Comparison of ENCODE assay signal across 1 cellular context in genomic region chr6:30541515-30542403, GRCh38.
TF ChIP-seq lines count a peak whose summit lies in the region.

No MANE protein-coding gene starts in this region.

TF ChIP-seq in K562, 482 proteins besides CTCF, POLR2A, EP300 and RAD21 (continued from another document and continues in another):
- TF ChIP-seq, protein P1, sequence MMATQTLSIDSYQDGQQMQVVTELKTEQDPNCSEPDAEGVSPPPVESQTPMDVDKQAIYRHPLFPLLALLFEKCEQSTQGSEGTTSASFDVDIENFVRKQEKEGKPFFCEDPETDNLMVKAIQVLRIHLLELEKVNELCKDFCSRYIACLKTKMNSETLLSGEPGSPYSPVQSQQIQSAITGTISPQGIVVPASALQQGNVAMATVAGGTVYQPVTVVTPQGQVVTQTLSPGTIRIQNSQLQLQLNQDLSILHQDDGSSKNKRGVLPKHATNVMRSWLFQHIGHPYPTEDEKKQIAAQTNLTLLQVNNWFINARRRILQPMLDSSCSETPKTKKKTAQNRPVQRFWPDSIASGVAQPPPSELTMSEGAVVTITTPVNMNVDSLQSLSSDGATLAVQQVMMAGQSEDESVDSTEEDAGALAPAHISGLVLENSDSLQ (IDR thresholded peaks at IDR 0.05): no peak; the same call in 1 of the 2 replicates
- TF ChIP-seq, protein P2, sequence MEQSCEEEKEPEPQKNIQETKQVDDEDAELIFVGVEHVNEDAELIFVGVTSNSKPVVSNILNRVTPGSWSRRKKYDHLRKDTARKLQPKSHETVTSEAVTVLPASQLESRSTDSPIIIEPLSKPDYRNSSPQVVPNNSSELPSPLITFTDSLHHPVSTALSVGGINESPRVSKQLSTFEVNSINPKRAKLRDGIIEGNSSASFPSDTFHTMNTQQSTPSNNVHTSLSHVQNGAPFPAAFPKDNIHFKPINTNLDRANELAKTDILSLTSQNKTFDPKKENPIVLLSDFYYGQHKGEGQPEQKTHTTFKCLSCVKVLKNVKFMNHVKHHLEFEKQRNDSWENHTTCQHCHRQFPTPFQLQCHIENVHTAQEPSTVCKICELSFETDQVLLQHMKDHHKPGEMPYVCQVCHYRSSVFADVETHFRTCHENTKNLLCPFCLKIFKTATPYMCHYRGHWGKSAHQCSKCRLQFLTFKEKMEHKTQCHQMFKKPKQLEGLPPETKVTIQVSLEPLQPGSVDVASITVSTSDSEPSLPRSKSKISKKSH (CRISPR knock-in tag; IDR thresholded peaks at IDR 0.05): no peak
- TF ChIP-seq ELF2 (CRISPR knock-in tag; IDR thresholded peaks at IDR 0.05): no peak
- 0 out of 4 replicates have a peak, but pooled peaks of 1 of the 2 experiments have one; percentile 51 for TF ChIP-seq ZNF639 (CRISPR knock-in tag; conservative IDR thresholded peaks at IDR 0.05 in 1 of 2, IDR thresholded peaks at IDR 0.05 in 1 of 2)
- no peak for TF ChIP-seq MAFF (IDR thresholded peaks at IDR 0.05; ENCODE audit: low read length)
- no peak for TF ChIP-seq TAF7 (tag; IDR thresholded peaks at IDR 0.05)
- TF ChIP-seq FOXJ3 (CRISPR knock-in tag; IDR thresholded peaks at IDR 0.05): no peak
- TF ChIP-seq ZNF133 (CRISPR knock-in tag; IDR thresholded peaks at IDR 0.05): no peak
- TF ChIP-seq ZSCAN29 (IDR thresholded peaks at IDR 0.05): no peak
- TF ChIP-seq, protein P3, sequence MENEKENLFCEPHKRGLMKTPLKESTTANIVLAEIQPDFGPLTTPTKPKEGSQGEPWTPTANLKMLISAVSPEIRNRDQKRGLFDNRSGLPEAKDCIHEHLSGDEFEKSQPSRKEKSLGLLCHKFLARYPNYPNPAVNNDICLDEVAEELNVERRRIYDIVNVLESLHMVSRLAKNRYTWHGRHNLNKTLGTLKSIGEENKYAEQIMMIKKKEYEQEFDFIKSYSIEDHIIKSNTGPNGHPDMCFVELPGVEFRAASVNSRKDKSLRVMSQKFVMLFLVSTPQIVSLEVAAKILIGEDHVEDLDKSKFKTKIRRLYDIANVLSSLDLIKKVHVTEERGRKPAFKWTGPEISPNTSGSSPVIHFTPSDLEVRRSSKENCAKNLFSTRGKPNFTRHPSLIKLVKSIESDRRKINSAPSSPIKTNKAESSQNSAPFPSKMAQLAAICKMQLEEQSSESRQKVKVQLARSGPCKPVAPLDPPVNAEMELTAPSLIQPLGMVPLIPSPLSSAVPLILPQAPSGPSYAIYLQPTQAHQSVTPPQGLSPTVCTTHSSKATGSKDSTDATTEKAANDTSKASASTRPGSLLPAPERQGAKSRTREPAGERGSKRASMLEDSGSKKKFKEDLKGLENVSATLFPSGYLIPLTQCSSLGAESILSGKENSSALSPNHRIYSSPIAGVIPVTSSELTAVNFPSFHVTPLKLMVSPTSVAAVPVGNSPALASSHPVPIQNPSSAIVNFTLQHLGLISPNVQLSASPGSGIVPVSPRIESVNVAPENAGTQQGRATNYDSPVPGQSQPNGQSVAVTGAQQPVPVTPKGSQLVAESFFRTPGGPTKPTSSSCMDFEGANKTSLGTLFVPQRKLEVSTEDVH (IDR thresholded peaks at IDR 0.05; ENCODE audit: low read depth, partially characterized antibody): peak; percentile 49
- TF ChIP-seq, protein P4, sequence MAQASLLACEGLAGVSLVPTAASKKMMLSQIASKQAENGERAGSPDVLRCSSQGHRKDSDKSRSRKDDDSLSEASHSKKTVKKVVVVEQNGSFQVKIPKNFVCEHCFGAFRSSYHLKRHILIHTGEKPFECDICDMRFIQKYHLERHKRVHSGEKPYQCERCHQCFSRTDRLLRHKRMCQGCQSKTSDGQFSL (CRISPR knock-in tag; IDR thresholded peaks at IDR 0.05): no peak
- TF ChIP-seq, protein P4 (tag; IDR thresholded peaks at IDR 0.05): no peak
- no peak for TF ChIP-seq CBX1 (IDR thresholded peaks at IDR 0.05; ENCODE audit: low read depth)
- TF ChIP-seq ZEB2 (IDR thresholded peaks at IDR 0.05): no peak
- TF ChIP-seq, protein P5, sequence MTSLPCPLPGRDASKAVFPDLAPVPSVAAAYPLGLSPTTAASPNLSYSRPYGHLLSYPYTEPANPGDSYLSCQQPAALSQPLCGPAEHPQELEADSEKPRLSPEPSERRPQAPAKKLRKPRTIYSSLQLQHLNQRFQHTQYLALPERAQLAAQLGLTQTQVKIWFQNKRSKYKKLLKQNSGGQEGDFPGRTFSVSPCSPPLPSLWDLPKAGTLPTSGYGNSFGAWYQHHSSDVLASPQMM (CRISPR knock-in tag; IDR thresholded peaks at IDR 0.05): no peak
- TF ChIP-seq NCOA1 (IDR thresholded peaks at IDR 0.05; ENCODE audit: low read depth): no peak
- TF ChIP-seq PTTG1 (tag; IDR thresholded peaks at IDR 0.05; ENCODE audit: low read depth): no peak
- TF ChIP-seq SAP30 (IDR thresholded peaks at IDR 0.05; ENCODE audit: borderline replicate concordance, insufficient read depth, low read depth, low read length, poor library complexity, severe bottlenecking): peak; percentile 75
- no peak for TF ChIP-seq NFIC (IDR thresholded peaks at IDR 0.05)
- no peak for TF ChIP-seq ZNF23 (CRISPR knock-in tag; IDR thresholded peaks at IDR 0.05)
- TF ChIP-seq, protein P6, sequence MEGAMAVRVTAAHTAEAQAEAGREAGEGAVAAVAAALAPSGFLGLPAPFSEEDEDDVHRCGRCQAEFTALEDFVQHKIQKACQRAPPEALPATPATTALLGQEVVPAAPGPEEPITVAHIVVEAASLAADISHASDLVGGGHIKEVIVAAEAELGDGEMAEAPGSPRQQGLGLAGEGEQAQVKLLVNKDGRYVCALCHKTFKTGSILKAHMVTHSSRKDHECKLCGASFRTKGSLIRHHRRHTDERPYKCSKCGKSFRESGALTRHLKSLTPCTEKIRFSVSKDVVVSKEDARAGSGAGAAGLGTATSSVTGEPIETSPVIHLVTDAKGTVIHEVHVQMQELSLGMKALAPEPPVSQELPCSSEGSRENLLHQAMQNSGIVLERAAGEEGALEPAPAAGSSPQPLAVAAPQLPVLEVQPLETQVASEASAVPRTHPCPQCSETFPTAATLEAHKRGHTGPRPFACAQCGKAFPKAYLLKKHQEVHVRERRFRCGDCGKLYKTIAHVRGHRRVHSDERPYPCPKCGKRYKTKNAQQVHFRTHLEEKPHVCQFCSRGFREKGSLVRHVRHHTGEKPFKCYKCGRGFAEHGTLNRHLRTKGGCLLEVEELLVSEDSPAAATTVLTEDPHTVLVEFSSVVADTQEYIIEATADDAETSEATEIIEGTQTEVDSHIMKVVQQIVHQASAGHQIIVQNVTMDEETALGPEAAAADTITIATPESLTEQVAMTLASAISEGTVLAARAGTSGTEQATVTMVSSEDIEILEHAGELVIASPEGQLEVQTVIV (CRISPR knock-in tag; IDR thresholded peaks at IDR 0.05; ENCODE audit: borderline replicate concordance): no peak
- no peak for TF ChIP-seq ZKSCAN3 (CRISPR knock-in tag; IDR thresholded peaks at IDR 0.05)
- no peak for TF ChIP-seq POLR3A (IDR thresholded peaks at IDR 0.05; ENCODE audit: borderline replicate concordance, extremely low read depth, insufficient read depth, insufficient read length)
- TF ChIP-seq EZH2 (IDR thresholded peaks at IDR 0.05; ENCODE audit: borderline replicate concordance, low read depth, low read length): no peak
- peak in 1 of 2 experiments; percentile 15; a peak in 1 of 4 replicates for TF ChIP-seq ARNT (IDR thresholded peaks at IDR 0.05)
- no peak for TF ChIP-seq HNRNPLL (IDR thresholded peaks at IDR 0.05; ENCODE audit: low read depth, low read length, poor library complexity, severe bottlenecking)
- no peak for TF ChIP-seq SMARCE1 (IDR thresholded peaks at IDR 0.05)
- TF ChIP-seq KLF13 (tag; IDR thresholded peaks at IDR 0.05; ENCODE audit: borderline replicate concordance, low read depth): peak; percentile 78; the same call in 1 of the 2 replicates
- no peak for TF ChIP-seq ZNF830 (CRISPR knock-in tag; IDR thresholded peaks at IDR 0.05)
- peak; percentile 21; the same call in 1 of the 2 replicates for TF ChIP-seq ILF3 (IDR thresholded peaks at IDR 0.05; ENCODE audit: borderline replicate concordance)
- no peak for TF ChIP-seq ZNF197 (CRISPR knock-in tag; IDR thresholded peaks at IDR 0.05; ENCODE audit: low read depth)
- TF ChIP-seq HLTF (IDR thresholded peaks at IDR 0.05): no peak
- TF ChIP-seq CEBPB (tag; IDR thresholded peaks at IDR 0.05): 0 out of 2 replicates have a peak, but pooled peaks have one; percentile 13
- TF ChIP-seq SMAD1 (IDR thresholded peaks at IDR 0.05; ENCODE audit: low read depth, low read length, partially characterized antibody): no peak
- TF ChIP-seq ZNF644 (tag; IDR thresholded peaks at IDR 0.05; ENCODE audit: low read depth): no peak
- TF ChIP-seq ZFP30 (CRISPR knock-in tag; IDR thresholded peaks at IDR 0.05; ENCODE audit: borderline replicate concordance): no peak
- peak; percentile 11; the same call in 1 of the 2 replicates for TF ChIP-seq NBN (IDR thresholded peaks at IDR 0.05; ENCODE audit: low read depth)
- no peak for TF ChIP-seq LEF1 (IDR thresholded peaks at IDR 0.05)
- TF ChIP-seq KLF10 (CRISPR knock-in tag; IDR thresholded peaks at IDR 0.05): no peak
- peak; percentile 73; the same call in 1 of the 2 replicates for TF ChIP-seq RB1 (IDR thresholded peaks at IDR 0.05; ENCODE audit: low read depth)
- no peak for TF ChIP-seq PHF8 (IDR thresholded peaks at IDR 0.05; ENCODE audit: borderline replicate concordance, low read length)
- TF ChIP-seq ERF (CRISPR knock-in tag; IDR thresholded peaks at IDR 0.05): peak; percentile 37; the same call in 1 of the 2 replicates
- no peak for TF ChIP-seq ZNF407 (IDR thresholded peaks at IDR 0.05; ENCODE audit: low read depth)
